39 cellular contexts compared by ENCODE assay signal in genomic region chr18:61277808-61278207, GRCh38. TPM values are rescaled to one million over a fixed set of nuclear protein-coding genes. Genes with fewer than 3 reads are reported as not detected.
"Had no signal": no experiment of that assay in that cellular context is flagged by ENCODE, and none has a peak within 500 bp of the region (broad histone marks: within the 10 kb centered on the region; RNA-seq: fewer than 3 reads in every experiment).

No MANE protein-coding gene starts in this region.

- H3K9me3 ChIP-seq: MG63 had no signal

- H3K27me3 ChIP-seq: MG63 had no signal

- H3K4me3 ChIP-seq: MG63 had no signal

- H3K36me3 ChIP-seq: MG63 had no signal

- DNase-seq: Karpas-422, Kasumi-1, MG63, MM.1S, MV-4-11, NCI-H1048, NCI-H1092, NCI-H1092 treated with DMSO at 0.1 percent for 48 hours, NCI-H1105, NCI-H1105 treated with DMSO at 0.1 percent for 48 hours, NCI-H1417, NCI-H1436, NCI-H1436 treated with DMSO at 0.1 percent for 48 hours, NCI-H146, NCI-H1694, NCI-H1694 treated with DMSO at 0.1 percent for 48 hours, NCI-H187, NCI-H187 treated with DMSO at 0.1 percent for 48 hours, NCI-H1930, NCI-H2029, NCI-H2029 treated with DMSO at 0.1 percent for 48 hours, NCI-H2081, NCI-H2081 treated with DMSO at 0.1 percent for 48 hours, NCI-H2107, NCI-H2171, NCI-H2171 treated with DMSO at 0.1 percent for 48 hours, NCI-H2227 treated with DMSO at 0.1 percent for 48 hours, NCI-H226, NCI-H345, NCI-H446, NCI-H446 treated with DMSO at 0.1 percent for 48 hours, NCI-H510A, NCI-H510A treated with DMSO at 0.1 percent for 48 hours, NCI-H524, NCI-H524 treated with DMSO at 0.1 percent for 48 hours had no signal

RNA-seq across cellular contexts. Expression of gene CDH20, which starts 55.4 kb away (rescaled TPM):
- total RNA-seq: LHCN-M2, M059J, MCF 10A, NCI-H460 had no signal
